8 cellular contexts compared by ENCODE assay signal in genomic region chr10:88386204-88386877, GRCh38.
DNase-seq lines count a peak whose midpoint lies in the region; ATAC-seq and TF ChIP-seq lines count a peak whose summit lies in the region.

No MANE protein-coding gene starts in this region.

- H3K79me2 ChIP-seq in mammary epithelial cell (ENCODE audit: insufficient read depth, low read length) = no peaks in the 10 kb centered on the region

- 5% methylated on average over 3 of the region's 3 CpGs for WGBS in mammary epithelial cell (ENCODE audit: low coverage, missing lambda C conversion rate)

- no TSS peak for BruUV-seq in mammary epithelial cell (replicated peaks; lab: Mats Ljungman, UMichigan)

- peaks cover 13 to 24% (median 21%) of the 10 kb centered on the region in 11 experiments; a peak in 20 of 22 replicates for H3K9me3 ChIP-seq in BLaER1 treated with 17β-estradiol and CSF1 and Interleukin-3, amounts not matched to agents 10 nM and 100 nM (replicated peaks in 1 of 11)
- no peaks in the 10 kb centered on the region for H3K9me3 ChIP-seq in mammary epithelial cell (replicated peaks; ENCODE audit: insufficient read depth, low read length)
- no peaks in the 10 kb centered on the region for H3K9me3 ChIP-seq in mucosa of descending colon

- no peaks in the 10 kb centered on the region for H4K20me1 ChIP-seq in BLaER1 treated with 17β-estradiol and CSF1 and Interleukin-3, amounts not matched to agents 10 nM and 100 nM
- no peaks in the 10 kb centered on the region for H4K20me1 ChIP-seq in mammary epithelial cell (ENCODE audit: insufficient read depth, low read length)

- 0 out of 22 replicates have a peak, but pooled peaks cover 0 to 4% (median 0%) of the 10 kb centered on the region in 11 experiments for H3K36me3 ChIP-seq in BLaER1 treated with 17β-estradiol and CSF1 and Interleukin-3, amounts not matched to agents 10 nM and 100 nM
- no peaks in the 10 kb centered on the region for H3K36me3 ChIP-seq in mammary epithelial cell (ENCODE audit: insufficient read depth, low read length)
- H3K36me3 ChIP-seq in mucosa of descending colon (ENCODE audit: low read depth) = peaks cover 3% of the 10 kb centered on the region

- H3K9ac ChIP-seq in BLaER1 treated with 17β-estradiol and CSF1 and Interleukin-3, amounts not matched to agents 10 nM and 100 nM = peak overlapping the region in 9 of 11 experiments; percentile 38 to 79 (median 69); a peak in 18 of 22 replicates
- H3K9ac ChIP-seq in mammary epithelial cell (ENCODE audit: insufficient read depth, low read length) = peak overlapping the region; percentile 24

- peaks cover 0 to 3% (median 0%) of the 10 kb centered on the region in 3 donors for H3K9me3 Mint-ChIP-seq in T-cell

- peaks cover 10 to 24% (median 24%) of the 10 kb centered on the region in 3 donors for H3K4me1 Mint-ChIP-seq in T-cell

- peak overlapping the region; percentile 66 to 95 (median 86) for H3K4me2 ChIP-seq in BLaER1 treated with 17β-estradiol and CSF1 and Interleukin-3, amounts not matched to agents 10 nM and 100 nM
- H3K4me2 ChIP-seq in mammary epithelial cell (ENCODE audit: insufficient read depth, low read depth, low read length) = peak overlapping the region; percentile 82

- peak overlapping the region in 8 of 10 experiments; percentile 27 to 55 (median 34); a peak in 11 of 20 replicates for H3K4me3 ChIP-seq in BLaER1 treated with 17β-estradiol and CSF1 and Interleukin-3, amounts not matched to agents 10 nM and 100 nM
- H3K4me3 ChIP-seq in mammary epithelial cell (replicated peaks in 1 of 3; ENCODE audit: insufficient read depth in 1 of 3, low read depth in 2 of 3, low read length in 3 of 3) (peak overlapping the region in 1 of 3 experiments; percentile 17), mucosa of descending colon (no peak overlapping the region)

- no peak overlapping the region for H3K27ac Mint-ChIP-seq in T-cell

- H3K27ac ChIP-seq in BLaER1 treated with 17β-estradiol and CSF1 and Interleukin-3, amounts not matched to agents 10 nM and 100 nM = peak overlapping the region in 10 of 11 experiments; percentile 28 to 93 (median 84); a peak in 20 of 22 replicates
- peak overlapping the region; percentile 57 for H3K27ac ChIP-seq in mammary epithelial cell (ENCODE audit: insufficient read depth, low read depth, low read length)

- DNase-seq in mammary epithelial cell (peak; percentile 44), mucosa of descending colon (peak in 1 of 3 donors; percentile 74), erythroblast (lab: John Stamatoyannopoulos, UW) (no peak), T-cell (no peak)
- DNase-seq in central memory CD4-positive, alpha-beta T cell = no peak

- intact Hi-C loops in mammary epithelial cell (cut with micrococcal nuclease) = loop anchor here (5.0 to 10.0 kb wide), 2 partner anchors 269 to 412 kb away; no protein-coding TSS in a partner anchor
- intact Hi-C loops in mucosa of descending colon (cut with DNase I, micrococcal nuclease) = loop anchor here (5.0 to 10.0 kb wide), 2 partner anchors 524 to 532 kb away; partner anchors contain the start of genes KLLN (in 1 of the 2) and PTEN (in 1 of the 2)

- H2AFZ ChIP-seq in mammary epithelial cell (ENCODE audit: low read depth, low read length) = peak overlapping the region; percentile 48

- CTCF ChIA-PET in mammary epithelial cell (lab: Charles Lee; ENCODE audit: low non-redundant PET) = interaction anchor here (0.8 kb wide), 1 partner anchor 16 kb away, joined by 4 read pairs; no protein-coding TSS in a partner anchor
- CTCF ChIA-PET in T-cell (lab: Charles Lee) = interaction anchor here (0.5 to 2.0 kb wide), 10 partner anchors 10 to 1326 kb away, joined by 3 to 8 read pairs (median 4); no protein-coding TSS in a partner anchor

- H3K36me3 Mint-ChIP-seq in T-cell = no peaks in the 10 kb centered on the region

- no peaks in the 10 kb centered on the region for H3K27me3 ChIP-seq in BLaER1 treated with 17β-estradiol and CSF1 and Interleukin-3, amounts not matched to agents 10 nM and 100 nM
- no peaks in the 10 kb centered on the region for H3K27me3 ChIP-seq in mammary epithelial cell (ENCODE audit: insufficient read depth, low read length)

- no peaks in the 10 kb centered on the region for H3K27me3 Mint-ChIP-seq in T-cell

- dilution Hi-C loops in mammary epithelial cell (cut with HindIII; ENCODE audit: low sequenced_read_pairs) = no loop called here

- in situ Hi-C loops in mammary epithelial cell (cut with MboI; ENCODE audit: low sequenced_read_pairs in 2 of 2) = loop anchor here (5.0 kb wide), 1 partner anchor 524 kb away; the partner anchor contains the start of genes KLLN (in 2 of the 2) and PTEN (in 2 of the 2)

- no peak for TF ChIP-seq POLR2A in erythroblast (IDR thresholded peaks at IDR 0.05; ENCODE audit: low read length)

- H3K4me1 ChIP-seq in BLaER1 treated with 17β-estradiol and CSF1 and Interleukin-3, amounts not matched to agents 10 nM and 100 nM = peaks cover 43 to 75% (median 63%) of the 10 kb centered on the region in 10 experiments
- H3K4me1 ChIP-seq in mammary epithelial cell (ENCODE audit: insufficient read depth, low read length) = peaks cover 26% of the 10 kb centered on the region
- H3K4me1 ChIP-seq in mucosa of descending colon (ENCODE audit: low read depth) = peaks cover 28% of the 10 kb centered on the region

- H3K4me3 Mint-ChIP-seq in T-cell = no peak overlapping the region

- POLR2A ChIA-PET in T-cell (lab: Charles Lee) = interaction anchor here in 1 of 2 donors (0.5 to 1.4 kb wide), 6 partner anchors 31 to 536 kb away, joined by 3 to 6 read pairs (median 4); partner anchors contain the start of genes KLLN, PTEN and RNLS

- no peak for TF ChIP-seq CTCF in mammary epithelial cell (conservative IDR thresholded peaks at IDR 0.05 in 1 of 2, IDR thresholded peaks at IDR 0.05 in 1 of 2; ENCODE audit: extremely low read depth in 1 of 2, insufficient read depth in 1 of 2, low read depth in 1 of 2, low read length in 2 of 2)
- TF ChIP-seq CTCF in mucosa of descending colon (IDR thresholded peaks at IDR 0.05) = no peak

- ATAC-seq in GM19438 (IDR thresholded peaks at IDR 0.05; ENCODE audit: low read depth, unreplicated experiment) (peak; percentile 41), HG03442 (IDR thresholded peaks at IDR 0.05; ENCODE audit: unreplicated experiment) (peak; percentile 9), mucosa of descending colon (peak; percentile 53), T-cell (replicated peaks in 1 of 4) (no peak)

Comparison
In these comparisons a context has a peak if more than half of its experiments do, and no peak if none do; other contexts are left out.
1. ATAC-seq: peak in GM19438 (single experiment), HG03442 (single experiment) and mucosa of descending colon (single experiment); none in T-cell (0 of 4).